24 cellular contexts compared by ENCODE assay signal in the genomic region with DNA sequence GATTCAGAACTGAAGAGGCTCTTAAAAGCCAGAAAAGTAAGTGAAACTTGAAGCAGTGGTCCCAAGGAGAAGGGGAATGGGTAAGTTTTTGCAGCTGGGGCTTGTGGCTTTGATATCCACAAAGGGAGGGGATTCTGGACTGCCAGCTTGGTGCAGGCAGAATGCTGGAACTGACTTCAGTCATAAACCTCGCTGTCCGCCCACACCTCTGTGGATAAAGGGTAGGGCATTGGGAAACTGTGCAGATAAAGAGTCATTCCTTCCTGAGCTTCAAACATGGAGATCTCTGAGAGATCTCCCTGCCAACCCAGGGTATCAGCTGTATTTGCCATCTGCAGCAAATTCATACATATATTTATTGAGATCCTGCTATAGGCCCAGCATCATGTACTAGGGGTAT.
A peak's percentile ranks its signal among the peaks of the same experiment; 100 is the strongest.
DNase-seq lines count a peak whose midpoint lies in the region; ATAC-seq, FAIRE-seq and TF ChIP-seq lines count a peak whose summit lies in the region.
"Had no signal": no experiment of that assay in that cellular context is flagged by ENCODE, and none has a peak within 500 bp of the region (broad histone marks: within the 10 kb centered on the region; RNA-seq: fewer than 3 reads in every experiment).

No MANE protein-coding gene starts in this region.

- TF ChIP-seq POLR2A in K562 (conservative IDR thresholded peaks at IDR 0.05) (no peak), transverse colon (IDR thresholded peaks at IDR 0.05) (no peak)

- CTCF ChIA-PET in K562 (lab: Yijun Ruan, JAX; ENCODE audit: low intra/inter-chr PET ratio) = no interaction called here

- H3K4me3 ChIP-seq in K562 (no peak overlapping the region), hepatocyte (no peak overlapping the region), transverse colon (no peak overlapping the region)
- H3K4me3 ChIP-seq: BLaER1, GM12878, HAP-1 had no signal

- POLR2A ChIA-PET in K562 (lab: Yijun Ruan, JAX) = interaction anchor here (0.8 kb wide), 1 partner anchor 13 kb away, joined by 3 read pairs; no protein-coding TSS in a partner anchor

- in situ Hi-C loops in K562 (cut with MboI) = no loop called here
- in situ Hi-C loops in transverse colon (cut with MboI; ENCODE audit: low pct_ligation_motif_present in 1 of 4, low pct_unique_long_range_greater_than_20kb in 1 of 4, low sequenced_read_pairs in 3 of 4) = no loop called here

- intact Hi-C loops in K562 (cut with micrococcal nuclease) (no loop called here), transverse colon (cut with DNase I; ENCODE audit: low total_unique reads) (no loop called here)

- no peaks in the 10 kb centered on the region for H4K20me1 ChIP-seq in K562 (replicated peaks; ENCODE audit: control insufficient read depth, insufficient read depth, low read length)
- no peaks in the 10 kb centered on the region for H4K20me1 ChIP-seq in hepatocyte (ENCODE audit: insufficient read depth, poor library complexity, severe bottlenecking)
- H4K20me1 ChIP-seq: BLaER1 had no signal

- H3K36me3 ChIP-seq in K562 (ENCODE audit: control insufficient read depth, insufficient read depth, low read length) (no peaks in the 10 kb centered on the region), hepatocyte (replicated peaks; ENCODE audit: insufficient read depth, low read depth) (no peaks in the 10 kb centered on the region), transverse colon (no peaks in the 10 kb centered on the region)
- H3K36me3 ChIP-seq: BLaER1, HAP-1 had no signal

- H2AFZ ChIP-seq in K562 (ENCODE audit: low read depth, low read length) (no peak overlapping the region), hepatocyte (no peak overlapping the region)

- H3K4me1 ChIP-seq in K562 (replicated peaks in 1 of 2; ENCODE audit: control insufficient read depth in 2 of 2, insufficient read depth in 2 of 2, low read length in 2 of 2) (peaks cover 25 to 47% of the 10 kb centered on the region in 2 experiments), hepatocyte (ENCODE audit: insufficient read depth) (peaks cover 16% of the 10 kb centered on the region), transverse colon (peaks cover 9 to 44% (median 19%) of the 10 kb centered on the region in 4 donors)
- H3K4me1 ChIP-seq: HAP-1 had no signal

- H3K27ac ChIP-seq in K562 (ENCODE audit: extremely low read depth, low read depth, low read length) = no peak overlapping the region
- H3K27ac ChIP-seq in hepatocyte = peak overlapping the region; percentile 27
- peak overlapping the region; percentile 60 to 77 (median 71) for H3K27ac ChIP-seq in transverse colon
- H3K27ac ChIP-seq: BLaER1, KMS-11, RWPE1 had no signal

- FAIRE-seq in K562 (lab: Jason Lieb, UNC) = no peak
- FAIRE-seq: D721Med, GM12878 had no signal

- ATAC-seq in K562 = no peak
- peak; percentile 68 for ATAC-seq in omental fat pad (ENCODE audit: low FRiP score)
- ATAC-seq in HG03159 (IDR thresholded peaks at IDR 0.05; ENCODE audit: unreplicated experiment) = no peak
- ATAC-seq: GM12878, Panc1 had no signal

- no peaks in the 10 kb centered on the region for H3K9me3 ChIP-seq in K562 (replicated peaks; ENCODE audit: control insufficient read depth, insufficient read depth, low read depth, low read length)
- no peaks in the 10 kb centered on the region for H3K9me3 ChIP-seq in hepatocyte (ENCODE audit: low read depth)
- no peaks in the 10 kb centered on the region for H3K9me3 ChIP-seq in transverse colon
- H3K9me3 ChIP-seq: BLaER1, HAP-1 had no signal

- no peaks in the 10 kb centered on the region for H3K9me1 ChIP-seq in K562 (ENCODE audit: control insufficient read depth, insufficient read depth, low read length)

- TF ChIP-seq EP300 in K562 (IDR thresholded peaks at IDR 0.05; ENCODE audit: low read length) = no peak
- TF ChIP-seq EP300 in transverse colon (IDR thresholded peaks at IDR 0.05; ENCODE audit: low read depth) = no peak

- no peak overlapping the region for H3K9ac ChIP-seq in K562 (ENCODE audit: insufficient read depth in 1 of 2, low read depth in 2 of 2, low read length in 2 of 2)
- H3K9ac ChIP-seq: BLaER1, KMS-11 had no signal

- H3K27me3 ChIP-seq in K562 (ENCODE audit: control insufficient read depth in 2 of 2, insufficient read depth in 2 of 2, low read length in 2 of 2) (no peaks in the 10 kb centered on the region), hepatocyte (no peaks in the 10 kb centered on the region), transverse colon (no peaks in the 10 kb centered on the region)
- H3K27me3 ChIP-seq: BLaER1 had no signal

- no peaks in the 10 kb centered on the region for H3K9me2 ChIP-seq in hepatocyte (replicated peaks; ENCODE audit: insufficient read depth)

- H3K79me2 ChIP-seq in K562 (ENCODE audit: control insufficient read depth, insufficient read depth, low read length) (no peaks in the 10 kb centered on the region), hepatocyte (no peaks in the 10 kb centered on the region)

- TF ChIP-seq RAD21 in K562 (CRISPR knock-in tag; conservative IDR thresholded peaks at IDR 0.05 in 1 of 2, IDR thresholded peaks at IDR 0.05 in 1 of 2) = no peak

- 67% methylated on average over 2 of the region's 2 CpGs for WGBS in K562 (ENCODE audit: insufficient coverage, low coverage, missing lambda C conversion rate)
- 82% methylated on average over 2 of the region's 2 CpGs for WGBS in hepatocyte (ENCODE audit: low lambda C conversion rate, missing lambda C conversion rate)
- 52% methylated on average over 2 of the region's 2 CpGs; no CpG with 5 or more reads in 1 of the 2 donors for WGBS in transverse colon (ENCODE audit: low coverage in 1 of 2), 2 donors

- TF ChIP-seq CTCF in K562 (IDR thresholded peaks at IDR 0.05 in 2 of 3, conservative IDR thresholded peaks at IDR 0.05 in 1 of 3; ENCODE audit: insufficient read depth in 2 of 3, low read depth in 1 of 3, low read length in 3 of 3) = no peak
- TF ChIP-seq CTCF in hepatocyte (IDR thresholded peaks at IDR 0.05; ENCODE audit: poor library complexity) = no peak
- no peak for TF ChIP-seq CTCF in omental fat pad (IDR thresholded peaks at IDR 0.05)
- no peak for TF ChIP-seq CTCF in transverse colon (IDR thresholded peaks at IDR 0.05)

- H3K4me2 ChIP-seq in K562 (ENCODE audit: insufficient read depth, low read length) (no peak overlapping the region), hepatocyte (no peak overlapping the region)
- H3K4me2 ChIP-seq: BLaER1, KMS-11 had no signal

- DNase-seq in K562 (ENCODE audit: extremely low read depth in 1 of 4, low spot score in 3 of 4) (no peak), hepatocyte (ENCODE audit: low spot score) (peak; percentile 22), omental fat pad (ENCODE audit: low spot score) (no peak), transverse colon (peak; percentile 62), mucosa of gallbladder (ENCODE audit: low spot score) (no peak)
- no peak for DNase-seq in stimulated activated CD4-positive, alpha-beta T cell treated with anti-CD3 and anti-CD28 coated beads, Interleukin-4, amount 100 ng/mL, for 24 hours
- DNase-seq: CD4-positive, CD25-positive, alpha-beta regulatory T cell; DMS53; GOT3; HFFc6; IMR-90; NCI-H1417; NCI-H1694; NCI-H2029 treated with DMSO at 0.1 percent for 48 hours; NCI-H526 treated with DMSO at 0.1 percent for 48 hours; SHP77 had no signal

- BruUV-seq in K562 (replicated peaks; lab: Mats Ljungman, UMichigan) = no TSS peak

TF ChIP-seq in K562, 482 proteins besides CTCF, POLR2A, EP300 and RAD21:
- TF ChIP-seq NR1H2 (CRISPR knock-in tag; IDR thresholded peaks at IDR 0.05) = no peak
- no peak for TF ChIP-seq STAT5A (IDR thresholded peaks at IDR 0.05; ENCODE audit: borderline replicate concordance, low read length)
- no peak for TF ChIP-seq TCFL5 (CRISPR knock-in tag; conservative IDR thresholded peaks at IDR 0.05)
- TF ChIP-seq NFRKB (IDR thresholded peaks at IDR 0.05; ENCODE audit: low read depth) = no peak
- TF ChIP-seq, protein P1, sequence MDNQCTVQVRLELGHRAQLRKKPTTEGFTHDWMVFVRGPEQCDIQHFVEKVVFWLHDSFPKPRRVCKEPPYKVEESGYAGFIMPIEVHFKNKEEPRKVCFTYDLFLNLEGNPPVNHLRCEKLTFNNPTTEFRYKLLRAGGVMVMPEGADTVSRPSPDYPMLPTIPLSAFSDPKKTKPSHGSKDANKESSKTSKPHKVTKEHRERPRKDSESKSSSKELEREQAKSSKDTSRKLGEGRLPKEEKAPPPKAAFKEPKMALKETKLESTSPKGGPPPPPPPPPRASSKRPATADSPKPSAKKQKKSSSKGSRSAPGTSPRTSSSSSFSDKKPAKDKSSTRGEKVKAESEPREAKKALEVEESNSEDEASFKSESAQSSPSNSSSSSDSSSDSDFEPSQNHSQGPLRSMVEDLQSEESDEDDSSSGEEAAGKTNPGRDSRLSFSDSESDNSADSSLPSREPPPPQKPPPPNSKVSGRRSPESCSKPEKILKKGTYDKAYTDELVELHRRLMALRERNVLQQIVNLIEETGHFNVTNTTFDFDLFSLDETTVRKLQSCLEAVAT (IDR thresholded peaks at IDR 0.05) = no peak
- peak; percentile 29; the same call in 1 of the 2 replicates for TF ChIP-seq EGR1 (conservative IDR thresholded peaks at IDR 0.05)
- no peak for TF ChIP-seq COPS2 (conservative IDR thresholded peaks at IDR 0.05)

Comparison
In these comparisons a context has a peak if more than half of its experiments do, and no peak if none do; other contexts are left out.
1. DNase-seq: peak in hepatocyte (single experiment) and transverse colon (single experiment); none in K562 (0 of 4), omental fat pad (single experiment), stimulated activated CD4-positive, alpha-beta T cell treated with anti-CD3 and anti-CD28 coated beads, Interleukin-4, amount 100 ng/mL, for 24 hours (single experiment) and mucosa of gallbladder (single experiment).